Comparison of ENCODE assay signal across 37 cellular contexts in genomic region chr20:54011352-54011751, GRCh38. TPM values are rescaled to one million over a fixed set of nuclear protein-coding genes. Genes with fewer than 3 reads are reported as not detected.
"Had no signal": no experiment of that assay in that cellular context is flagged by ENCODE, and none has a peak within 500 bp of the region (broad histone marks: within the 10 kb centered on the region; RNA-seq: fewer than 3 reads in every experiment).

No MANE protein-coding gene starts in this region.

- H3K9me3 ChIP-seq: MG63 had no signal

- DNase-seq: Karpas-422, Kasumi-1, MG63, MM.1S, MV-4-11, NCI-H1048, NCI-H1092, NCI-H1092 treated with DMSO at 0.1 percent for 48 hours, NCI-H1105, NCI-H1105 treated with DMSO at 0.1 percent for 48 hours, NCI-H1417, NCI-H1417 treated with DMSO at 0.1 percent for 48 hours, NCI-H1436, NCI-H1436 treated with DMSO at 0.1 percent for 48 hours, NCI-H146, NCI-H1694, NCI-H1694 treated with DMSO at 0.1 percent for 48 hours, NCI-H187, NCI-H187 treated with DMSO at 0.1 percent for 48 hours, NCI-H1930, NCI-H2029, NCI-H2029 treated with DMSO at 0.1 percent for 48 hours, NCI-H2081, NCI-H2081 treated with DMSO at 0.1 percent for 48 hours, NCI-H2107, NCI-H2171, NCI-H2171 treated with DMSO at 0.1 percent for 48 hours, NCI-H2227 treated with DMSO at 0.1 percent for 48 hours, NCI-H226, NCI-H345, NCI-H446, NCI-H446 treated with DMSO at 0.1 percent for 48 hours, NCI-H510A had no signal

- H3K4me3 ChIP-seq: MG63 had no signal

- H3K36me3 ChIP-seq: MG63 had no signal

- H3K27ac ChIP-seq: KMS-11 had no signal

- H3K4me2 ChIP-seq: KMS-11 had no signal

- H3K9ac ChIP-seq: KMS-11 had no signal

RNA-seq across cellular contexts. Expression of gene BCAS1, which starts 59.0 kb away (rescaled TPM):
- total RNA-seq: LHCN-M2, MCF 10A, NCI-H460 had no signal
